24 cellular contexts compared by ENCODE assay signal in the genomic region with DNA sequence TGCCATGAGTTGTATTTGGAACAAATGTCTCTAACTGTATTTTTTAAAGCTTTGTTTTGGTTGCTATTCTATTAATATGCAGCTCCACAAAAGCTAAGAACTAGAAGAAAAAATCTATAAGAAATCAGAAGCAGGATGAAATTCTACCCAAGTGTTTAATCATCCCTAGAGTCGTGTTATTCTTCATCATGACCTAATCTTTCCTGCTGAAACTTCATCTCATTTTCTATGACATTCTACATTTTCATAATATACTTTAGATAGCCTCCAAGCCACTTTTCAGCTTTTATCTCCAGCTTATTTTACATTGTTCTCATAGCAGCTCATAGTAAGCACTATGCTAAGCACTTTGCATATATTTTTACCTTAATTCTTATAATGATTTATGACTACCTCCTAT.
"Had no signal": no experiment of that assay in that cellular context is flagged by ENCODE, and none has a peak within 500 bp of the region (broad histone marks: within the 10 kb centered on the region; RNA-seq: fewer than 3 reads in every experiment).

No MANE protein-coding gene starts in this region.

- H3K9me3 Mint-ChIP-seq: dendritic cell treated with granulocyte-macrophage colony-stimulating factor and Interleukin-4, amounts not matched to agents 40 ng/mL and 50 ng/mL, for 4 days; effector memory CD8-positive, alpha-beta T cell; mesothelial cell of epicardium had no signal

- ATAC-seq: effector memory CD8-positive, alpha-beta T cell; esophagus mucosa; gastrocnemius medialis; heart right ventricle; left cardiac atrium; left lung; left ventricle myocardium superior; lower lobe of right lung; mucosa of descending colon; naive thymus-derived CD8-positive, alpha-beta T cell had no signal

- H3K27ac Mint-ChIP-seq: dendritic cell treated with granulocyte-macrophage colony-stimulating factor and Interleukin-4, amounts not matched to agents 40 ng/mL and 50 ng/mL, for 4 days; effector memory CD8-positive, alpha-beta T cell; endodermal cell; mesothelial cell of epicardium; naive thymus-derived CD8-positive, alpha-beta T cell had no signal

- H3K4me1 Mint-ChIP-seq: mesothelial cell of epicardium had no signal

- H3K27me3 Mint-ChIP-seq: effector memory CD8-positive, alpha-beta T cell; naive B cell; naive thymus-derived CD8-positive, alpha-beta T cell had no signal

- H3K36me3 Mint-ChIP-seq: mesothelial cell of epicardium; naive B cell; naive thymus-derived CD8-positive, alpha-beta T cell had no signal

- DNase-seq: cortex of kidney; effector CD8-positive, alpha-beta T cell; effector memory CD8-positive, alpha-beta T cell; endodermal cell; erythroblast; esophagus squamous epithelium; foreskin fibroblast; foreskin melanocyte; gastrocnemius medialis; glutamatergic neuron; head of caudate nucleus; heart right ventricle; hippocampal formation; left cardiac atrium; left lung; left ventricle myocardium superior; lower lobe of right lung; mesenchymal stem cell; mucosa of descending colon; naive B cell; naive thymus-derived CD8-positive, alpha-beta T cell had no signal

- H3K4me3 Mint-ChIP-seq: dendritic cell treated with granulocyte-macrophage colony-stimulating factor and Interleukin-4, amounts not matched to agents 40 ng/mL and 50 ng/mL, for 4 days; effector memory CD8-positive, alpha-beta T cell; endodermal cell; mesothelial cell of epicardium; naive B cell; naive thymus-derived CD8-positive, alpha-beta T cell had no signal
